Comparison of ENCODE assay signal across 8 cellular contexts in genomic region chr22:39343259-39344045, GRCh38. TPM values are rescaled to one million over a fixed set of nuclear protein-coding genes. Genes with fewer than 3 reads are reported as not detected.
A peak's percentile ranks its signal among the peaks of the same experiment; 100 is the strongest.
DNase-seq lines count a peak whose midpoint lies in the region; ATAC-seq, FAIRE-seq and TF ChIP-seq lines count a peak whose summit lies in the region.

No MANE protein-coding gene starts in this region.

- peaks cover 3 to 5% (median 5%) of the 10 kb centered on the region in 3 donors for H3K4me1 Mint-ChIP-seq in CD8-positive, alpha-beta memory T cell

- 34 to 36% methylated on average over 6 to 12 of the region's 15 CpGs for WGBS in gastroesophageal sphincter (ENCODE audit: low coverage in 1 of 2), 2 donors
- 20 to 22% methylated on average over 15 of the region's 15 CpGs for WGBS in pancreas, 2 donors

- TF ChIP-seq EP300 in gastroesophageal sphincter (IDR thresholded peaks at IDR 0.05) = no peak

- peak overlapping the region in 1 of 8 donors; percentile 4 for H3K27ac Mint-ChIP-seq in CD8-positive, alpha-beta memory T cell

- POLR2A ChIA-PET in CD8-positive, alpha-beta memory T cell (lab: Charles Lee) = interaction anchor here (0.5 to 1.0 kb wide), 2 partner anchors 183 to 186 kb away, joined by 3 read pairs; no protein-coding TSS in a partner anchor

- intact Hi-C loops in pancreas (cut with DNase I) = no loop called here
- intact Hi-C loops in posterior vena cava (cut with DNase I) = loop anchor here in 1 of 2 donors (1.0 kb wide), 1 partner anchor 23 kb away; no protein-coding TSS in a partner anchor

- H3K36me3 ChIP-seq in CD8-positive, alpha-beta memory T cell (ENCODE audit: insufficient read depth, low read length) = no peaks in the 10 kb centered on the region
- H3K36me3 ChIP-seq in gastroesophageal sphincter (no peaks in the 10 kb centered on the region), pancreas (no peaks in the 10 kb centered on the region)

- peak; percentile 24 to 70 (median 45) for DNase-seq in CD8-positive, alpha-beta memory T cell
- DNase-seq in HTR-8/SVneo (ENCODE audit: insufficient read length, low spot score) = peak; percentile 45
- peak; percentile 51 for DNase-seq in RKO (ENCODE audit: low spot score)
- peak; percentile 35 for DNase-seq in activated gamma-delta T cell treated with anti-CD3 and anti-CD28 coated beads, Interleukin-2, amount 50 U/mL, for 16 hours (ENCODE audit: low read depth)
- DNase-seq in pancreas = peak in 5 of 6 donors; percentile 66 to 81 (median 68)
- DNase-seq in posterior vena cava (ENCODE audit: low spot score) = no peak

- FAIRE-seq in HTR-8/SVneo (lab: Jason Lieb, UNC) (peak; percentile 38), pancreas (lab: Jason Lieb, UNC) (no peak)

- peak in 3 of 4 experiments; percentile 50 to 73 (median 55) for TF ChIP-seq CTCF in gastroesophageal sphincter (IDR thresholded peaks at IDR 0.05)
- TF ChIP-seq CTCF in pancreas (IDR thresholded peaks at IDR 0.05) = peak; percentile 40 to 76 (median 65)

- H3K36me3 Mint-ChIP-seq in CD8-positive, alpha-beta memory T cell = no peaks in the 10 kb centered on the region

- H3K27me3 Mint-ChIP-seq in CD8-positive, alpha-beta memory T cell = peaks cover 8 to 18% of the 10 kb centered on the region in 2 donors

- CTCF ChIA-PET in CD8-positive, alpha-beta memory T cell (lab: Charles Lee) = interaction anchor here (0.9 to 2.4 kb wide), 13 partner anchors 8 to 576 kb away, joined by 3 to 13 read pairs (median 3); partner anchors contain the start of gene ATF4

- H3K9me3 Mint-ChIP-seq in CD8-positive, alpha-beta memory T cell = no peaks in the 10 kb centered on the region

- no peaks in the 10 kb centered on the region for H3K9me3 ChIP-seq in CD8-positive, alpha-beta memory T cell (ENCODE audit: low read length)
- H3K9me3 ChIP-seq in gastroesophageal sphincter = no peaks in the 10 kb centered on the region
- no peaks in the 10 kb centered on the region for H3K9me3 ChIP-seq in pancreas

- no peak overlapping the region for H3K27ac ChIP-seq in CD8-positive, alpha-beta memory T cell (ENCODE audit: low read depth, low read length)
- H3K27ac ChIP-seq in gastroesophageal sphincter (no peak overlapping the region), pancreas (peak overlapping the region in 1 of 4 donors; percentile 11)

- no peak for TF ChIP-seq POLR2A in gastroesophageal sphincter (IDR thresholded peaks at IDR 0.05)

- H3K4me3 ChIP-seq in CD8-positive, alpha-beta memory T cell (ENCODE audit: low read length) = no peak overlapping the region
- no peak overlapping the region for H3K4me3 ChIP-seq in gastroesophageal sphincter
- H3K4me3 ChIP-seq in pancreas = no peak overlapping the region

- ATAC-seq in gastroesophageal sphincter (peak; percentile 66), pancreas (peak; percentile 93 to 99 (median 98)), GM19324 (IDR thresholded peaks at IDR 0.05; ENCODE audit: low FRiP score, unreplicated experiment) (no peak)

- no peak overlapping the region for H3K4me3 Mint-ChIP-seq in CD8-positive, alpha-beta memory T cell

- no peaks in the 10 kb centered on the region for H3K27me3 ChIP-seq in CD8-positive, alpha-beta memory T cell (ENCODE audit: insufficient read depth, low read length, poor library complexity, severe bottlenecking)
- H3K27me3 ChIP-seq in gastroesophageal sphincter (no peaks in the 10 kb centered on the region), pancreas (no peaks in the 10 kb centered on the region)

- no peaks in the 10 kb centered on the region for H3K4me1 ChIP-seq in CD8-positive, alpha-beta memory T cell (ENCODE audit: insufficient read depth, low read length)
- H3K4me1 ChIP-seq in gastroesophageal sphincter (no peaks in the 10 kb centered on the region), pancreas (peaks cover 0 to 2% (median 0%) of the 10 kb centered on the region in 3 donors)

RNA-seq across cellular contexts. Expression of gene SYNGR1, which starts 6.3 kb away (rescaled TPM):
- total RNA-seq in CD8-positive, alpha-beta memory T cell = 1 to 10 TPM; 2.4 to 2.9 TPM
- polyA plus RNA-seq in CD8-positive, alpha-beta memory T cell = 10.1 TPM
- total RNA-seq in gastroesophageal sphincter (10 to 100 TPM; 13.3 to 34.2 (median 20.1) TPM), pancreas (10 to 100 TPM; 12.2 to 26.8 (median 15.7) TPM), posterior vena cava (10 to 100 TPM; 12.8 to 15.2 TPM)
- 10 to 100 TPM; 18.0 to 19.3 TPM for polyA plus RNA-seq in pancreas

RNA-seq across cellular contexts. Expression of gene RPL3, which starts 24.0 kb away (rescaled TPM):
- 1,000 to 10,000 TPM; 2,574 to 2,607 TPM for total RNA-seq in CD8-positive, alpha-beta memory T cell
- 3,654 TPM for polyA plus RNA-seq in CD8-positive, alpha-beta memory T cell
- total RNA-seq in gastroesophageal sphincter (1,000 to 10,000 TPM; 1,539 to 2,425 (median 1,793) TPM), pancreas (1,000 to 10,000 TPM; 1,199 to 2,601 (median 1,706) TPM), posterior vena cava (1,000 to 10,000 TPM; 1,303 to 1,339 TPM)
- polyA plus RNA-seq in pancreas = 1,000 to 10,000 TPM; 1,506 to 2,659 TPM

RNA-seq across cellular contexts. Expression of gene TAB1, which starts 56.1 kb away (rescaled TPM):
- 10 to 100 TPM; 19.9 to 21.0 TPM for total RNA-seq in CD8-positive, alpha-beta memory T cell
- 4.1 TPM for polyA plus RNA-seq in CD8-positive, alpha-beta memory T cell
- total RNA-seq in gastroesophageal sphincter (10 to 100 TPM; 20.6 to 29.0 (median 23.8) TPM), pancreas (10 to 100 TPM in 5 of 6 donors, 1 to 10 TPM in 1; 8.4 to 16.9 (median 15.1) TPM), posterior vena cava (10 to 100 TPM; 20.0 to 20.7 TPM)
- 10 to 100 TPM; 13.5 to 16.7 TPM for polyA plus RNA-seq in pancreas
